8 cellular contexts compared by ENCODE assay signal in the genomic region with DNA sequence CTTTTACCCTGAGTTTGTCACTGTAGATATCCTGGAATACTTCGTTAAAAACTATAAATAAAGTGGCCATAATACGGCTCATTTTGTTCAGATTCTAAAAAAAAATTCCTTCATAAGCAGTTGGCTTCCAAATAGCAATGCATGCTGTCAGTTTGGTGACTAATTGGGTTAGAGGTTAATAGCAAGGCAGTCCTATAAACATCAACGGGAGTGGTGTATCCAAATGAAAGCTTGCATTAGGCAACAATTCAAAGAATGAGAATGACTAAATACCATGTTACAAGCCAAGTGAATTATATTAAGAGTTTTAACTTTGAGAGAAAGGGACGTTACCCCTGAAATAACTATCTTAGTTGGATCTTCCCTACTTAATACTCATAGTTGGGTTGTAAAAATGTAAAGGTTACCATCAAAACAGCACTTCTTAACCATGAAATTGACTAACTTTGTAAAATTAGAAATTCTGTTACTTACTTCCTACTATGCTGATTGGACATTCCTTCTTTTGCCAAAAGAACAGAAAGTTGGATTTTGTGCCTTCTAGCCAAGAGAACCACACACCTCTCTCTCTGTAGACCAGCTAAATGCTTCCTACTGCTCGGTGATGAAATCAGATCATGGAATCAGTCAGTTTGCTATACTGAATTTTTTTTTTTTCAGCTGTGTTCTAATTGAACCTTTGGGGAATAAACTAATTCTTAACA.
DNase-seq lines count a peak whose midpoint lies in the region; ATAC-seq and TF ChIP-seq lines count a peak whose summit lies in the region.

No MANE protein-coding gene starts in this region.

- H3K4me1 Mint-ChIP-seq in activated CD8-positive, alpha-beta T cell treated with anti-CD3 and anti-CD28 coated beads, Interleukin-2, amount 10 ng/mL, durations not matched to agents 7 days and 5 days (ENCODE audit: low read depth): peaks cover 32% of the 10 kb centered on the region

- no peak overlapping the region for H3K4me3 Mint-ChIP-seq in activated CD8-positive, alpha-beta T cell treated with anti-CD3 and anti-CD28 coated beads, Interleukin-2, amount 10 ng/mL, durations not matched to agents 7 days and 5 days

- H3K4me1 ChIP-seq in Peyer's patch (peaks cover 0 to 48% (median 0%) of the 10 kb centered on the region in 4 donors), fibroblast of lung (ENCODE audit: control insufficient read depth, extremely low read depth, insufficient read depth, low read length) (peaks cover 32% of the 10 kb centered on the region), ovary (ENCODE audit: insufficient read depth) (peaks cover 20% of the 10 kb centered on the region)

- H3K36me3 ChIP-seq in Peyer's patch: no peaks in the 10 kb centered on the region
- no peaks in the 10 kb centered on the region for H3K36me3 ChIP-seq in fibroblast of lung (ENCODE audit: control insufficient read depth, insufficient read depth, low read length)
- H3K36me3 ChIP-seq in ovary: no peaks in the 10 kb centered on the region

- no peak for TF ChIP-seq CTCF in Peyer's patch (IDR thresholded peaks at IDR 0.05)
- TF ChIP-seq CTCF in fibroblast of lung (conservative IDR thresholded peaks at IDR 0.05 in 1 of 2, IDR thresholded peaks at IDR 0.05 in 1 of 2; ENCODE audit: low read depth in 1 of 2, low read length in 2 of 2): no peak
- no peak for TF ChIP-seq CTCF in ovary (IDR thresholded peaks at IDR 0.05)

- no peak overlapping the region for H3K27ac Mint-ChIP-seq in activated CD8-positive, alpha-beta T cell treated with anti-CD3 and anti-CD28 coated beads, Interleukin-2, amount 10 ng/mL, durations not matched to agents 7 days and 5 days

- H3K4me3 ChIP-seq in Peyer's patch (no peak overlapping the region), fibroblast of lung (replicated peaks in 1 of 4; ENCODE audit: control extremely low read depth in 1 of 4, insufficient read depth in 1 of 4, low read depth in 3 of 4, low read length in 4 of 4) (peak overlapping the region in 2 of 4 experiments; percentile 6 to 9), ovary (no peak overlapping the region)

- H4K20me1 ChIP-seq in fibroblast of lung (ENCODE audit: control insufficient read depth, extremely low read depth, insufficient read depth, low read length): no peaks in the 10 kb centered on the region

- no peak overlapping the region for H3K9ac ChIP-seq in fibroblast of lung (ENCODE audit: insufficient read depth, low read length)

- H3K36me3 Mint-ChIP-seq in activated CD8-positive, alpha-beta T cell treated with anti-CD3 and anti-CD28 coated beads, Interleukin-2, amount 10 ng/mL, durations not matched to agents 7 days and 5 days (ENCODE audit: low read depth): peaks cover 16% of the 10 kb centered on the region

- CTCF ChIA-PET in activated CD8-positive, alpha-beta T cell treated with anti-CD3 and anti-CD28 coated beads, Interleukin-2, amount 10 ng/mL, durations not matched to agents 7 days and 5 days (lab: Charles Lee): interaction anchor here (1.2 kb wide), 1 partner anchor 43 kb away, joined by 4 read pairs; no protein-coding TSS in a partner anchor

- peak overlapping the region; percentile 79 for H3K4me2 ChIP-seq in fibroblast of lung (ENCODE audit: extremely low read depth, insufficient read depth, low read length)

- DNase-seq in COLO829 (ENCODE audit: low spot score) (peak; percentile 59), Peyer's patch (no peak), fibroblast of lung (ENCODE audit: low read depth in 2 of 2) (peak; percentile 97 to 98), ovary (no peak), T-helper 2 cell (no peak)
- no peak for DNase-seq in activated naive CD4-positive, alpha-beta T cell (lab: John Stamatoyannopoulos, UW)
- DNase-seq in activated CD8-positive, alpha-beta T cell treated with anti-CD3 and anti-CD28 coated beads, Interleukin-2, amount 10 ng/mL, durations not matched to agents 7 days and 5 days: no peak

- ATAC-seq in GM19463 (IDR thresholded peaks at IDR 0.05; ENCODE audit: unreplicated experiment): no peak
- ATAC-seq in activated CD8-positive, alpha-beta T cell treated with anti-CD3 and anti-CD28 coated beads, Interleukin-2, amount 10 ng/mL, durations not matched to agents 7 days and 5 days: no peak

- H3K9me3 ChIP-seq in Peyer's patch (no peaks in the 10 kb centered on the region), fibroblast of lung (ENCODE audit: control insufficient read depth, insufficient read depth, low read depth, low read length) (no peaks in the 10 kb centered on the region), ovary (no peaks in the 10 kb centered on the region)

- H3K27ac ChIP-seq in Peyer's patch: peak overlapping the region in 3 of 4 donors; percentile 2 to 62 (median 36)
- peak overlapping the region; percentile 80 for H3K27ac ChIP-seq in fibroblast of lung (ENCODE audit: insufficient read depth, low read length)
- peak overlapping the region in 1 of 2 donors; percentile 43 for H3K27ac ChIP-seq in ovary

- peaks cover 11% of the 10 kb centered on the region for H3K9me3 Mint-ChIP-seq in activated CD8-positive, alpha-beta T cell treated with anti-CD3 and anti-CD28 coated beads, Interleukin-2, amount 10 ng/mL, durations not matched to agents 7 days and 5 days (ENCODE audit: insufficient read depth)

- H2AFZ ChIP-seq in fibroblast of lung (ENCODE audit: low read length): no peak overlapping the region

- intact Hi-C loops in ovary (cut with DNase I): no loop called here

- H3K79me2 ChIP-seq in fibroblast of lung (ENCODE audit: control insufficient read depth, insufficient read depth, low read length): peaks cover 24% of the 10 kb centered on the region

- 1 to 7% (median 6%) methylated on average over 5 of the region's 5 CpGs for WGBS in ovary, 3 donors

- TF ChIP-seq EP300 in ovary (IDR thresholded peaks at IDR 0.05): peak; percentile 30

- TF ChIP-seq POLR2A in Peyer's patch (IDR thresholded peaks at IDR 0.05) (no peak), ovary (IDR thresholded peaks at IDR 0.05) (no peak)

- no peaks in the 10 kb centered on the region for H3K27me3 Mint-ChIP-seq in activated CD8-positive, alpha-beta T cell treated with anti-CD3 and anti-CD28 coated beads, Interleukin-2, amount 10 ng/mL, durations not matched to agents 7 days and 5 days (ENCODE audit: low read depth)

- H3K27me3 ChIP-seq in Peyer's patch (no peaks in the 10 kb centered on the region), fibroblast of lung (ENCODE audit: control insufficient read depth, insufficient read depth, low read length) (no peaks in the 10 kb centered on the region), ovary (no peaks in the 10 kb centered on the region)

- POLR2A ChIA-PET in activated CD8-positive, alpha-beta T cell treated with anti-CD3 and anti-CD28 coated beads, Interleukin-2, amount 10 ng/mL, durations not matched to agents 7 days and 5 days (lab: Charles Lee): no interaction called here

Comparison
In these comparisons a context has a peak if more than half of its experiments do, and no peak if none do; other contexts are left out.
1. DNase-seq: peak in COLO829 (single experiment) and fibroblast of lung (2 of 2); none in Peyer's patch (0 of 3), ovary (0 of 5), activated naive CD4-positive, alpha-beta T cell (0 of 4), activated CD8-positive, alpha-beta T cell treated with anti-CD3 and anti-CD28 coated beads, Interleukin-2, amount 10 ng/mL, durations not matched to agents 7 days and 5 days (single experiment) and T-helper 2 cell (0 of 5).